In the genomic region with DNA sequence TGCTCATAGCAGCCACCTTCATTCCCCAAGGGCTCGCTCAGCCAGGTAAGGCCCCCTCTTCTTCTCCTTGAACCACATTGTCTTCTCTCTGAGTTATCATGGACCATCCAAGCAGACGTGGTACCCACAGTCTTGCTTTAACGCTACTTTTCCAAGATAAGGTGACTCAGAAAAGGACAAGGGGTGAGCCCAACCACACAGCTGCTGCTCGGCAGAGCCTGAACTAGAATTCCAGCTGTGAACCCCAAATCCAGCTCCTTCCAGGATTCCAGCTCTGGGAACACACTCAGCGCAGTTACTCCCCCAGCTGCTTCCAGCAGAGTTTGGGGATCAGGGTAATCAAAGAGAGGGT, we compare ENCODE assay signal across 10 cellular contexts. TPM values are rescaled to one million over a fixed set of nuclear protein-coding genes. Genes with fewer than 3 reads are reported as not detected.
DNase-seq lines count a peak whose midpoint lies in the region; ATAC-seq and TF ChIP-seq lines count a peak whose summit lies in the region.
"Had no signal": no experiment of that assay in that cellular context is flagged by ENCODE, and none has a peak within 500 bp of the region (broad histone marks: within the 10 kb centered on the region; RNA-seq: fewer than 3 reads in every experiment).

No MANE protein-coding gene starts in this region.

- H3K9me3 Mint-ChIP-seq in HFFc6 (no peaks in the 10 kb centered on the region), MCF 10A (ENCODE audit: unreplicated experiment) (no peaks in the 10 kb centered on the region)
- no peaks in the 10 kb centered on the region for H3K9me3 Mint-ChIP-seq in natural killer cell treated with Interleukin-12 subunit alpha and Interleukin-12 subunit beta and Interleukin-15 and Interleukin-18, amount 100 ng/mL, for 72 hours

- TF ChIP-seq POLR2A in stomach (IDR thresholded peaks at IDR 0.05) = no peak

- peak overlapping the region; percentile 32 to 42 (median 40) for H3K4me3 ChIP-seq in stomach

- H3K4me1 Mint-ChIP-seq in HFFc6 (ENCODE audit: low read depth) = peaks cover 78% of the 10 kb centered on the region
- peaks cover 46% of the 10 kb centered on the region for H3K4me1 Mint-ChIP-seq in MCF 10A (ENCODE audit: insufficient read depth, unreplicated experiment)
- peaks cover 5 to 6% of the 10 kb centered on the region in 2 donors for H3K4me1 Mint-ChIP-seq in natural killer cell treated with Interleukin-12 subunit alpha and Interleukin-12 subunit beta and Interleukin-15 and Interleukin-18, amount 100 ng/mL, for 72 hours (ENCODE audit: low read depth in 2 of 2)

- DNase-seq in HFFc6 (peak; percentile 54), MCF 10A (ENCODE audit: unreplicated experiment) (no peak), stomach (no peak), GM13976 (ENCODE audit: low spot score) (no peak)
- no peak for DNase-seq in activated T-cell treated with anti-CD3 and anti-CD28 coated beads, Interleukin-2, amount 50 U/mL, for 48 hours
- no peak for DNase-seq in natural killer cell treated with Interleukin-12 subunit alpha and Interleukin-12 subunit beta and Interleukin-15 and Interleukin-18, amount 100 ng/mL, for 72 hours (ENCODE audit: low spot score)
- DNase-seq: NCI-H1694 had no signal

- H3K9me3 ChIP-seq in stomach = no peaks in the 10 kb centered on the region

- ATAC-seq in HG03175 (IDR thresholded peaks at IDR 0.05; ENCODE audit: unreplicated experiment) = no peak
- no peak for ATAC-seq in natural killer cell treated with Interleukin-12 subunit alpha and Interleukin-12 subunit beta and Interleukin-15 and Interleukin-18, amount 100 ng/mL, for 72 hours

- H3K27ac Mint-ChIP-seq in HFFc6 = peak overlapping the region; percentile 98
- peak overlapping the region; percentile 60 for H3K27ac Mint-ChIP-seq in MCF 10A (ENCODE audit: low read depth, unreplicated experiment)
- no peak overlapping the region for H3K27ac Mint-ChIP-seq in natural killer cell treated with Interleukin-12 subunit alpha and Interleukin-12 subunit beta and Interleukin-15 and Interleukin-18, amount 100 ng/mL, for 72 hours

- H3K27ac ChIP-seq in layer of hippocampus (ENCODE audit: low read depth, low read length) (peak overlapping the region; percentile 22), stomach (peak overlapping the region; percentile 39 to 87 (median 84))

- WGBS in stomach, 5 donors = 19 to 31% (median 26%) methylated on average over 5 of the region's 5 CpGs

- TSS peak; percentile 21 for BruUV-seq in MCF 10A (replicated peaks; lab: Mats Ljungman, UMichigan)

- intact Hi-C loops in MCF 10A (cut with micrococcal nuclease) (no loop called here), stomach (cut with DNase I; ENCODE audit: low total_unique reads) (no loop called here)

- no peaks in the 10 kb centered on the region for H3K27me3 ChIP-seq in layer of hippocampus (ENCODE audit: control insufficient read depth, insufficient read depth, low read length)
- peaks cover 0 to 3% (median 0%) of the 10 kb centered on the region in 3 donors for H3K27me3 ChIP-seq in stomach

- H3K27me3 Mint-ChIP-seq in HFFc6 (ENCODE audit: insufficient read depth) (no peaks in the 10 kb centered on the region), MCF 10A (ENCODE audit: insufficient read depth, unreplicated experiment) (no peaks in the 10 kb centered on the region)
- peaks cover 35 to 69% of the 10 kb centered on the region in 2 donors for H3K27me3 Mint-ChIP-seq in natural killer cell treated with Interleukin-12 subunit alpha and Interleukin-12 subunit beta and Interleukin-15 and Interleukin-18, amount 100 ng/mL, for 72 hours

- H3K36me3 Mint-ChIP-seq in HFFc6 (ENCODE audit: low read depth) (peaks cover 10% of the 10 kb centered on the region; the same call in 1 of the 2 replicates), MCF 10A (ENCODE audit: insufficient read depth, unreplicated experiment) (no peaks in the 10 kb centered on the region)
- no peaks in the 10 kb centered on the region for H3K36me3 Mint-ChIP-seq in natural killer cell treated with Interleukin-12 subunit alpha and Interleukin-12 subunit beta and Interleukin-15 and Interleukin-18, amount 100 ng/mL, for 72 hours

- no peaks in the 10 kb centered on the region for H3K36me3 ChIP-seq in stomach

- POLR2A ChIA-PET in MCF 10A (lab: Yijun Ruan, JAX) = interaction anchor here (0.6 kb wide), 1 partner anchor 826 kb away, joined by 3 read pairs; no protein-coding TSS in a partner anchor

- CTCF ChIA-PET in MCF 10A (lab: Yijun Ruan, JAX) = interaction anchor here (0.5 to 2.9 kb wide), 6 partner anchors 10 to 106 kb away, joined by 3 to 12 read pairs (median 4); no protein-coding TSS in a partner anchor

- TF ChIP-seq CTCF in HFFc6 (IDR thresholded peaks at IDR 0.05) = no peak
- TF ChIP-seq CTCF in MCF 10A (IDR thresholded peaks at IDR 0.05; ENCODE audit: unreplicated experiment) = no peak
- no peak for TF ChIP-seq CTCF in stomach (IDR thresholded peaks at IDR 0.05)
- no peak for TF ChIP-seq CTCF in GM13976 (IDR thresholded peaks at IDR 0.05; ENCODE audit: borderline replicate concordance, control extremely low read depth, extremely low read depth, insufficient read depth, missing control alignments)

- no peak for TF ChIP-seq EP300 in stomach (IDR thresholded peaks at IDR 0.05)

- in situ Hi-C loops in GM13976 (cut with MboI; ENCODE audit: low sequenced_read_pairs, unreplicated experiment) = no loop called here

- peaks cover 19 to 58% (median 48%) of the 10 kb centered on the region in 4 donors for H3K4me1 ChIP-seq in stomach

- peak overlapping the region; percentile 90 for H3K4me3 Mint-ChIP-seq in HFFc6
- peak overlapping the region; percentile 64 for H3K4me3 Mint-ChIP-seq in MCF 10A (ENCODE audit: unreplicated experiment)
- H3K4me3 Mint-ChIP-seq in natural killer cell treated with Interleukin-12 subunit alpha and Interleukin-12 subunit beta and Interleukin-15 and Interleukin-18, amount 100 ng/mL, for 72 hours = no peak overlapping the region

RNA-seq across cellular contexts. Expression of a gene that starts 0.3 kb away (rescaled TPM):
- total RNA-seq in HFFc6 (2021; fragmentation: NEBNext Ultra II Directional; extraction: Animal tissue kit (Norgen Biotek cat#: 25700)) = 10 to 100 TPM; 23.2 to 65.9 (median 30.1) TPM
- total RNA-seq in MCF 10A (2022) = 0.59 and 1.0 TPM in 2 replicates
- total RNA-seq in stomach = 10 to 100 TPM in 3 of 5 donors, 1 to 10 TPM in 2; 3.8 to 29.9 (median 11.1) TPM
- polyA plus RNA-seq in stomach = 100 to 1,000 TPM in 1 of 3 donors, 10 to 100 TPM in 2; 30.8 to 194 (median 81.8) TPM
- under 1 TPM in 1 of 2 donors, not detected in 1; 0.40 TPM for total RNA-seq in natural killer cell treated with Interleukin-12 subunit alpha and Interleukin-12 subunit beta and Interleukin-15 and Interleukin-18, amount 100 ng/mL, for 72 hours

RNA-seq across cellular contexts. Expression of a gene that starts 14.7 kb away (rescaled TPM):
- not detected for total RNA-seq in HFFc6 (2021; fragmentation: NEBNext Ultra II Directional; extraction: Animal tissue kit (Norgen Biotek cat#: 25700))
- total RNA-seq in MCF 10A (2022) = not detected in 2 replicates
- total RNA-seq in stomach = not detected
- polyA plus RNA-seq in stomach = not detected
- not detected for total RNA-seq in natural killer cell treated with Interleukin-12 subunit alpha and Interleukin-12 subunit beta and Interleukin-15 and Interleukin-18, amount 100 ng/mL, for 72 hours

RNA-seq across cellular contexts. Expression of a gene that starts 30.2 kb away (rescaled TPM):
- not detected for total RNA-seq in HFFc6 (2021; fragmentation: NEBNext Ultra II Directional; extraction: Animal tissue kit (Norgen Biotek cat#: 25700))
- total RNA-seq in MCF 10A (2022) = not detected in 2 replicates
- total RNA-seq in stomach = 1 to 10 TPM in 3 of 5 donors, not detected in 2; 2.0 to 4.0 (median 2.8) TPM
- 10 to 100 TPM in 2 of 3 donors, 1 to 10 TPM in 1; 2.0 to 80.0 (median 29.0) TPM for polyA plus RNA-seq in stomach
- not detected for total RNA-seq in natural killer cell treated with Interleukin-12 subunit alpha and Interleukin-12 subunit beta and Interleukin-15 and Interleukin-18, amount 100 ng/mL, for 72 hours
- total RNA-seq: Daoy had no signal

Comparison
In these comparisons a context has a peak if more than half of its experiments do, and no peak if none do; other contexts are left out.
1. H3K27ac Mint-ChIP-seq: peak in HFFc6 (single experiment) and MCF 10A (single experiment); none in natural killer cell treated with Interleukin-12 subunit alpha and Interleukin-12 subunit beta and Interleukin-15 and Interleukin-18, amount 100 ng/mL, for 72 hours (0 of 2).